ENCODE assay signal across 11 cellular contexts in genomic region chr1:100543640-100544039, GRCh38. TPM values are rescaled to one million over a fixed set of nuclear protein-coding genes. Genes with fewer than 3 reads are reported as not detected.
DNase-seq lines count a peak whose midpoint lies in the region; ATAC-seq, FAIRE-seq and TF ChIP-seq lines count a peak whose summit lies in the region.
"Had no signal": no experiment of that assay in that cellular context is flagged by ENCODE, and none has a peak within 500 bp of the region (broad histone marks: within the 10 kb centered on the region; RNA-seq: fewer than 3 reads in every experiment).

No MANE protein-coding gene starts in this region.

- H3K4me2 ChIP-seq in MM.1S (ENCODE audit: low read depth, low read length) (no peak overlapping the region), mammary epithelial cell (ENCODE audit: insufficient read depth, low read depth, low read length) (no peak overlapping the region)

- H3K36me3 ChIP-seq in MM.1S (replicated peaks; ENCODE audit: insufficient read depth, low read length) (no peaks in the 10 kb centered on the region), mammary epithelial cell (ENCODE audit: insufficient read depth, low read length) (no peaks in the 10 kb centered on the region), tibial artery (no peaks in the 10 kb centered on the region)

- dilution Hi-C loops in mammary epithelial cell (cut with HindIII; ENCODE audit: low sequenced_read_pairs), result no loop called here

- no peaks in the 10 kb centered on the region for H3K4me1 ChIP-seq in MM.1S (ENCODE audit: low read length)
- peaks cover 14% of the 10 kb centered on the region for H3K4me1 ChIP-seq in mammary epithelial cell (ENCODE audit: insufficient read depth, low read length)
- H3K4me1 ChIP-seq in tibial artery, result peaks cover 0 to 16% (median 11%) of the 10 kb centered on the region in 4 donors
- H3K4me1 ChIP-seq: Caco-2 had no signal

- no peaks in the 10 kb centered on the region for H3K9me2 ChIP-seq in MM.1S (replicated peaks; ENCODE audit: insufficient read depth, low read length)

- peak; percentile 57 for ATAC-seq in GM21786 (IDR thresholded peaks at IDR 0.05; ENCODE audit: unreplicated experiment)

- H3K9me3 ChIP-seq in MM.1S (replicated peaks; ENCODE audit: insufficient read depth, low read length) (no peaks in the 10 kb centered on the region), mammary epithelial cell (replicated peaks; ENCODE audit: insufficient read depth, low read length) (no peaks in the 10 kb centered on the region), tibial artery (no peaks in the 10 kb centered on the region)
- H3K9me3 ChIP-seq: Caco-2 had no signal

- H3K9ac ChIP-seq in MM.1S (ENCODE audit: low read length), result no peak overlapping the region
- H3K9ac ChIP-seq in mammary epithelial cell (ENCODE audit: insufficient read depth, low read length), result no peak overlapping the region

- WGBS in mammary epithelial cell (ENCODE audit: low coverage, missing lambda C conversion rate), result 8% methylated on average over 1 of the region's 2 CpGs
- WGBS in lower leg skin, 2 donors, result 64 to 70% methylated on average over 2 of the region's 2 CpGs

- no peak overlapping the region for H3K4me3 ChIP-seq in MM.1S (ENCODE audit: low read length)
- H3K4me3 ChIP-seq in mammary epithelial cell (replicated peaks in 1 of 3; ENCODE audit: insufficient read depth in 1 of 3, low read depth in 2 of 3, low read length in 3 of 3), result no peak overlapping the region
- no peak overlapping the region for H3K4me3 ChIP-seq in lower leg skin (ENCODE audit: low read depth, poor library complexity, severe bottlenecking)
- H3K4me3 ChIP-seq in tibial artery, result no peak overlapping the region

- peak; percentile 53 for TF ChIP-seq CTCF in MM.1S (IDR thresholded peaks at IDR 0.05; ENCODE audit: low read length)
- peak; percentile 45 to 46 for TF ChIP-seq CTCF in mammary epithelial cell (conservative IDR thresholded peaks at IDR 0.05 in 1 of 2, IDR thresholded peaks at IDR 0.05 in 1 of 2; ENCODE audit: extremely low read depth in 1 of 2, insufficient read depth in 1 of 2, low read depth in 1 of 2, low read length in 2 of 2)
- TF ChIP-seq CTCF in lower leg skin (IDR thresholded peaks at IDR 0.05), result no peak
- TF ChIP-seq CTCF in tibial artery (IDR thresholded peaks at IDR 0.05), result no peak

- intact Hi-C loops in mammary epithelial cell (cut with micrococcal nuclease), result no loop called here
- intact Hi-C loops in lower leg skin (cut with DNase I; ENCODE audit: low total_unique reads), result no loop called here
- intact Hi-C loops in tibial artery (cut with DNase I; ENCODE audit: low total_unique reads), result no loop called here

- TF ChIP-seq POLR2A in lower leg skin (IDR thresholded peaks at IDR 0.05), result no peak

- CTCF ChIA-PET in mammary epithelial cell (lab: Charles Lee; ENCODE audit: low non-redundant PET), result no interaction called here

- in situ Hi-C loops in mammary epithelial cell (cut with MboI; ENCODE audit: low sequenced_read_pairs in 2 of 2), result no loop called here

- H3K27me3 ChIP-seq in MM.1S (replicated peaks; ENCODE audit: insufficient read depth, low read length) (0 out of 2 replicates have a peak, but pooled peaks cover 4% of the 10 kb centered on the region), mammary epithelial cell (ENCODE audit: insufficient read depth, low read length) (peaks cover 15% of the 10 kb centered on the region), tibial artery (peaks cover 0 to 29% of the 10 kb centered on the region in 2 donors)

- BruUV-seq in mammary epithelial cell (replicated peaks; lab: Mats Ljungman, UMichigan), result no TSS peak

- DNase-seq in SIG-M5 treated with dmso at 0.1 percent for 504 hours (lab: John Stamatoyannopoulos, UW; ENCODE audit: unreplicated experiment), result peak; percentile 63
- DNase-seq in SIG-M5 (lab: John Stamatoyannopoulos, UW), result no peak
- peak; percentile 48 for DNase-seq in MM.1S
- DNase-seq in mammary epithelial cell, result peak; percentile 47
- no peak for DNase-seq in lower leg skin (ENCODE audit: low spot score in 2 of 2)
- no peak for DNase-seq in frontal cortex (ENCODE audit: low spot score in 2 of 2)
- DNase-seq in tibial artery, result no peak
- DNase-seq: activated B cell treated with CpG ODN at 0.5 μM for 24 hours had no signal

- H3K79me2 ChIP-seq in MM.1S (ENCODE audit: low read length), result no peaks in the 10 kb centered on the region
- H3K79me2 ChIP-seq in mammary epithelial cell (ENCODE audit: insufficient read depth, low read length), result no peaks in the 10 kb centered on the region

- FAIRE-seq in frontal cortex (lab: Jason Lieb, UNC), result no peak

- no peak overlapping the region for H2AFZ ChIP-seq in MM.1S (ENCODE audit: low read length)
- no peak overlapping the region for H2AFZ ChIP-seq in mammary epithelial cell (ENCODE audit: low read depth, low read length)

- H3K27ac ChIP-seq in MM.1S (ENCODE audit: low read length) (no peak overlapping the region), mammary epithelial cell (ENCODE audit: insufficient read depth, low read depth, low read length) (no peak overlapping the region), tibial artery (no peak overlapping the region)

- H4K20me1 ChIP-seq in MM.1S (ENCODE audit: insufficient read depth, low read length) (no peaks in the 10 kb centered on the region), mammary epithelial cell (ENCODE audit: insufficient read depth, low read length) (no peaks in the 10 kb centered on the region)

- H3F3A ChIP-seq in MM.1S (ENCODE audit: insufficient read depth, low read length), result no peaks in the 10 kb centered on the region

RNA-seq across cellular contexts. Expression of gene GPR88, which starts 5.7 kb away (rescaled TPM):
- total RNA-seq in mammary epithelial cell (not detected), lower leg skin (not detected), frontal cortex (21.2 TPM)
- not detected for polyA plus RNA-seq in mammary epithelial cell
- polyA minus RNA-seq in mammary epithelial cell, result not detected
- total RNA-seq: activated B cell treated with CpG ODN at 0.5 μM for 24 hours, Caco-2, lung microvascular endothelial cell had no signal

Comparison
In these comparisons a context has a peak if more than half of its experiments do, and no peak if none do; other contexts are left out.
1. DNase-seq: peak in SIG-M5 treated with dmso at 0.1 percent for 504 hours (single experiment), MM.1S (single experiment) and mammary epithelial cell (single experiment); none in SIG-M5 (single experiment), lower leg skin (0 of 2), frontal cortex (0 of 2) and tibial artery (0 of 2).
2. CTCF ChIP-seq: peak in MM.1S (single experiment) and mammary epithelial cell (2 of 2); none in lower leg skin (0 of 3) and tibial artery (0 of 2).
3. RNA of gene GPR88, which starts 5.7 kb away (total RNA-seq): 21.2 TPM in frontal cortex (single experiment); not detected in mammary epithelial cell and not detected in lower leg skin; every median in the first group is over 10 times any median in the second.